1 cellular context compared by ENCODE assay signal in genomic region chr4:7428261-7429068, GRCh38.
TF ChIP-seq lines count a peak whose summit lies in the region.

No MANE protein-coding gene starts in this region.

TF ChIP-seq in HepG2, 621 proteins besides CTCF, POLR2A, EP300 and RAD21 (continued from another document):
- TF ChIP-seq ZBTB2 (CRISPR knock-in tag; IDR thresholded peaks at IDR 0.05; ENCODE audit: low read depth): no peak
- no peak for TF ChIP-seq DBP (CRISPR knock-in tag; IDR thresholded peaks at IDR 0.05; ENCODE audit: not compliant biosample characterization)
- no peak for TF ChIP-seq POGK (CRISPR knock-in tag; conservative IDR thresholded peaks at IDR 0.05)
- TF ChIP-seq ZFP36L2 (CRISPR knock-in tag; IDR thresholded peaks at IDR 0.05): no peak
- no peak for TF ChIP-seq MIER3 (CRISPR knock-in tag; IDR thresholded peaks at IDR 0.05; ENCODE audit: borderline replicate concordance)
- no peak for TF ChIP-seq ZSCAN25 (CRISPR knock-in tag; IDR thresholded peaks at IDR 0.05)
- no peak for TF ChIP-seq FOXK1 (CRISPR knock-in tag; IDR thresholded peaks at IDR 0.05; ENCODE audit: borderline replicate concordance, low read depth)
- TF ChIP-seq ZNF660 (CRISPR knock-in tag; IDR thresholded peaks at IDR 0.05; ENCODE audit: borderline replicate concordance, low read depth): no peak
- no peak for TF ChIP-seq SALL2 (CRISPR knock-in tag; IDR thresholded peaks at IDR 0.05)
- no peak for TF ChIP-seq SALL1 (CRISPR knock-in tag; IDR thresholded peaks at IDR 0.05)
